17 cellular contexts compared by ENCODE assay signal in genomic region chr11:113173023-113173594, GRCh38.
DNase-seq lines count a peak whose midpoint lies in the region; ATAC-seq and TF ChIP-seq lines count a peak whose summit lies in the region.
"Had no signal": no experiment of that assay in that cellular context is flagged by ENCODE, and none has a peak within 500 bp of the region (broad histone marks: within the 10 kb centered on the region; RNA-seq: fewer than 3 reads in every experiment).

No MANE protein-coding gene starts in this region.

- intact Hi-C loops in heart left ventricle (cut with DNase I): no loop called here

- H3K36me3 Mint-ChIP-seq in GM23338 (ENCODE audit: low read depth) (no peaks in the 10 kb centered on the region), brain (peaks cover 2% of the 10 kb centered on the region), nephron progenitor cell (ENCODE audit: low read depth) (no peaks in the 10 kb centered on the region)

- TF ChIP-seq POLR2A in heart left ventricle (IDR thresholded peaks at IDR 0.05): no peak

- no peak for TF ChIP-seq CTCF in GM23338 (conservative IDR thresholded peaks at IDR 0.05; ENCODE audit: low read depth in 2 of 2)
- no peak for TF ChIP-seq CTCF in brain (conservative IDR thresholded peaks at IDR 0.05)
- no peak for TF ChIP-seq CTCF in nephron progenitor cell (IDR thresholded peaks at IDR 0.05)
- TF ChIP-seq CTCF in heart left ventricle (IDR thresholded peaks at IDR 0.05): no peak

- 0 out of 2 replicates have a peak, but pooled peaks cover 3% of the 10 kb centered on the region for H3K9me2 ChIP-seq in GM23338 (ENCODE audit: insufficient read depth)

- no peak overlapping the region for H3K4me2 ChIP-seq in GM23338
- H3K4me2 ChIP-seq: A549 had no signal

- H3K36me3 ChIP-seq in GM23338 (ENCODE audit: insufficient read depth): no peaks in the 10 kb centered on the region
- H3K36me3 ChIP-seq in SJCRH30: no peaks in the 10 kb centered on the region
- no peaks in the 10 kb centered on the region for H3K36me3 ChIP-seq in heart left ventricle

- H3K4me3 Mint-ChIP-seq in GM23338 (no peak overlapping the region), brain (peak overlapping the region; percentile 28 to 81 (median 46)), nephron progenitor cell (no peak overlapping the region)
- H3K4me3 Mint-ChIP-seq: CD4-positive, alpha-beta T cell; H9 had no signal

- H3K4me1 ChIP-seq in GM23338 (ENCODE audit: insufficient read depth) (peaks cover 9% of the 10 kb centered on the region; the same call in 1 of the 2 replicates), SJCRH30 (peaks cover 39% of the 10 kb centered on the region), heart left ventricle (peaks cover 0 to 20% (median 4%) of the 10 kb centered on the region in 12 donors)
- H3K4me1 ChIP-seq: A549 had no signal

- no peak overlapping the region for H3K4me3 ChIP-seq in GM23338
- no peak overlapping the region for H3K4me3 ChIP-seq in SJCRH30
- H3K4me3 ChIP-seq in heart left ventricle: no peak overlapping the region
- H3K4me3 ChIP-seq: A549 had no signal

- no peaks in the 10 kb centered on the region for H3K79me2 ChIP-seq in GM23338 (replicated peaks; ENCODE audit: insufficient read depth)

- H3K27ac Mint-ChIP-seq in GM23338: peak overlapping the region; percentile 68; the same call in 1 of the 2 replicates
- peak overlapping the region; percentile 41 to 94 (median 87) for H3K27ac Mint-ChIP-seq in brain
- peak overlapping the region; percentile 63 for H3K27ac Mint-ChIP-seq in nephron progenitor cell
- H3K27ac Mint-ChIP-seq: CD4-positive, alpha-beta T cell had no signal

- H3K27ac ChIP-seq in GM23338 (ENCODE audit: low read depth) (no peak overlapping the region), SJCRH30 (no peak overlapping the region), heart left ventricle (no peak overlapping the region)
- H3K27ac ChIP-seq: 22Rv1, A549, C4-2B had no signal

- 86 to 90% (median 88%) methylated on average over 6 of the region's 6 CpGs for WGBS in heart left ventricle, 4 donors

- H2AFZ ChIP-seq in GM23338: peak overlapping the region; percentile 56; the same call in 1 of the 2 replicates

- ATAC-seq in GM23338 (no peak), heart left ventricle (no peak)
- ATAC-seq: A549, HepG2 had no signal

- no peaks in the 10 kb centered on the region for H4K20me1 ChIP-seq in GM23338 (replicated peaks; ENCODE audit: insufficient read depth)

- no peaks in the 10 kb centered on the region for H3K27me3 ChIP-seq in GM23338 (ENCODE audit: insufficient read depth)
- no peaks in the 10 kb centered on the region for H3K27me3 ChIP-seq in SJCRH30
- H3K27me3 ChIP-seq in heart left ventricle: peaks cover 0 to 4% (median 0%) of the 10 kb centered on the region in 9 donors

- no peaks in the 10 kb centered on the region for H3K27me3 Mint-ChIP-seq in GM23338 (ENCODE audit: insufficient read depth, low read depth, poor library complexity)
- no peaks in the 10 kb centered on the region for H3K27me3 Mint-ChIP-seq in brain
- H3K27me3 Mint-ChIP-seq in nephron progenitor cell (ENCODE audit: low read depth, poor library complexity): peaks cover 2% of the 10 kb centered on the region

- no peaks in the 10 kb centered on the region for H3K9me3 ChIP-seq in SJCRH30 (replicated peaks)
- H3K9me3 ChIP-seq in heart left ventricle: no peaks in the 10 kb centered on the region
- H3K9me3 ChIP-seq: A549 had no signal

- H3K4me1 Mint-ChIP-seq in GM23338 (peaks cover 15% of the 10 kb centered on the region), brain (peaks cover 97% of the 10 kb centered on the region), nephron progenitor cell (peaks cover 44% of the 10 kb centered on the region)

- no peak for DNase-seq in GM23338 (ENCODE audit: low spot score)
- peak; percentile 99 for DNase-seq in NCI-H526 treated with DMSO at 0.1 percent for 48 hours (lab: John Stamatoyannopoulos, UW)
- no peak for DNase-seq in nephron progenitor cell
- no peak for DNase-seq in cerebellar cortex (ENCODE audit: low spot score)
- DNase-seq in SJCRH30: no peak
- no peak for DNase-seq in heart left ventricle
- DNase-seq: AML-193; CD4-positive, alpha-beta T cell; DMS153; DMS79; GDM1; H9 had no signal

- H3F3A ChIP-seq in GM23338 (replicated peaks; ENCODE audit: low read depth): no peaks in the 10 kb centered on the region

- H3K9me3 Mint-ChIP-seq in GM23338: no peaks in the 10 kb centered on the region
- no peaks in the 10 kb centered on the region for H3K9me3 Mint-ChIP-seq in brain
- no peaks in the 10 kb centered on the region for H3K9me3 Mint-ChIP-seq in nephron progenitor cell
- H3K9me3 Mint-ChIP-seq: CD4-positive, alpha-beta T cell; H9 had no signal

TF ChIP-seq in GM23338, 12 proteins besides CTCF, POLR2A, EP300 and RAD21:
- TF ChIP-seq POLR2AphosphoS5 (IDR thresholded peaks at IDR 0.05; ENCODE audit: low read depth): no peak
- TF ChIP-seq ZNF331 (CRISPR knock-in tag; IDR thresholded peaks at IDR 0.05; ENCODE audit: low read depth): no peak
- no peak for TF ChIP-seq EZH2phosphoT487 (IDR thresholded peaks at IDR 0.05; ENCODE audit: unreplicated experiment)
- TF ChIP-seq ETS1 (IDR thresholded peaks at IDR 0.05): no peak
- TF ChIP-seq ZNF114 (CRISPR knock-in tag; IDR thresholded peaks at IDR 0.05): no peak

Comparison
In these comparisons a context has a peak if more than half of its experiments do, and no peak if none do; other contexts are left out.
1. H3K4me3 Mint-ChIP-seq: peak in brain (5 of 5); none in GM23338 (single experiment) and nephron progenitor cell (single experiment).
2. Peak in every context shown above with its lines, with median percentiles within 50 percentile points of each other: H3K27ac Mint-ChIP-seq.